Comparison of ENCODE assay signal across 33 cellular contexts in genomic region chr2:127840893-127841292, GRCh38. TPM values are rescaled to one million over a fixed set of nuclear protein-coding genes. Genes with fewer than 3 reads are reported as not detected.
DNase-seq lines count a peak whose midpoint lies in the region; FAIRE-seq and TF ChIP-seq lines count a peak whose summit lies in the region.
"Had no signal": no experiment of that assay in that cellular context is flagged by ENCODE, and none has a peak within 500 bp of the region (broad histone marks: within the 10 kb centered on the region; RNA-seq: fewer than 3 reads in every experiment).

No MANE protein-coding gene starts in this region.

- DNase-seq in urothelium cell line (ENCODE audit: low spot score) (no peak), neural progenitor cell (ENCODE audit: low spot score) (no peak), NCI-H748 (lab: John Stamatoyannopoulos, UW; ENCODE audit: unreplicated experiment) (no peak)
- DNase-seq: 8988T; ACHN; AML-193; BE2C; C1 segment of cervical spinal cord; Caco-2; Calu3; CD4-positive, alpha-beta memory T cell; CD4-positive, alpha-beta T cell; CD4-positive, CD25-positive, alpha-beta regulatory T cell; CD8-positive, alpha-beta memory T cell; CD8-positive, alpha-beta T cell; COR-L47; DMS 273 treated with DMSO at 0.1 percent for 48 hours; DMS153; DMS53; DMS79; DMS79 treated with DMSO at 0.1 percent for 48 hours; DND-41; EL had no signal

- POLR2A ChIA-PET in HEK293 (lab: Yijun Ruan, JAX): no interaction called here

- H3K27ac Mint-ChIP-seq in neural progenitor cell: no peak overlapping the region
- H3K27ac Mint-ChIP-seq: B cell; CD14-positive monocyte; CD4-positive, alpha-beta memory T cell; CD4-positive, alpha-beta T cell; CD4-positive, CD25-positive, alpha-beta regulatory T cell; CD8-positive, alpha-beta T cell had no signal

- H3K27ac ChIP-seq in HEK293 (ENCODE audit: extremely low read depth, low read depth, low read length) (no peak overlapping the region), neural progenitor cell (no peak overlapping the region)
- H3K27ac ChIP-seq: 22Rv1; A549; BLaER1; BLaER1 treated with 17β-estradiol and CSF1 and Interleukin-3, amounts not matched to agents 10 nM and 100 nM; C4-2B had no signal

- H3K9me3 Mint-ChIP-seq in neural progenitor cell: peaks cover 3% of the 10 kb centered on the region
- H3K9me3 Mint-ChIP-seq: CD14-positive monocyte; CD4-positive, alpha-beta T cell; CD4-positive, CD25-positive, alpha-beta regulatory T cell; CD8-positive, alpha-beta T cell had no signal

- TF ChIP-seq CTCF in HEK293 (tag by site-specific recombination; IDR thresholded peaks at IDR 0.05) (no peak), neural progenitor cell (IDR thresholded peaks at IDR 0.05) (no peak)

- no peak overlapping the region for H3K4me2 ChIP-seq in neural progenitor cell
- H3K4me2 ChIP-seq: A549; BLaER1; BLaER1 treated with 17β-estradiol and CSF1 and Interleukin-3, amounts not matched to agents 10 nM and 100 nM had no signal

- no peak overlapping the region for H3K4me3 Mint-ChIP-seq in neural progenitor cell
- H3K4me3 Mint-ChIP-seq: B cell; CD14-positive monocyte; CD4-positive, alpha-beta memory T cell; CD4-positive, alpha-beta T cell; CD4-positive, CD25-positive, alpha-beta regulatory T cell; CD8-positive, alpha-beta memory T cell; CD8-positive, alpha-beta T cell had no signal

- H3K36me3 ChIP-seq in HEK293 (ENCODE audit: control insufficient read depth in 2 of 2, insufficient read depth in 1 of 2, low read length in 2 of 2) (peaks cover 15% of the 10 kb centered on the region in 2 experiments; a peak in 2 of 3 replicates), neural progenitor cell (no peaks in the 10 kb centered on the region)
- H3K36me3 ChIP-seq: BE2C had no signal

- H3F3A ChIP-seq in neural progenitor cell (ENCODE audit: low read depth): peaks cover 5% of the 10 kb centered on the region

- H4K20me1 ChIP-seq in neural progenitor cell (ENCODE audit: low read depth): no peaks in the 10 kb centered on the region

- H3K27me3 ChIP-seq in neural progenitor cell: no peaks in the 10 kb centered on the region
- H3K27me3 ChIP-seq: BE2C; BLaER1; BLaER1 treated with 17β-estradiol and CSF1 and Interleukin-3, amounts not matched to agents 10 nM and 100 nM had no signal

- H3K4me1 ChIP-seq in HEK293 (ENCODE audit: control insufficient read depth, insufficient read depth, low read length) (no peaks in the 10 kb centered on the region), neural progenitor cell (no peaks in the 10 kb centered on the region)
- H3K4me1 ChIP-seq: A549; BE2C; BLaER1; BLaER1 treated with 17β-estradiol and CSF1 and Interleukin-3, amounts not matched to agents 10 nM and 100 nM; Caco-2 had no signal

- H3K36me3 Mint-ChIP-seq in neural progenitor cell: peaks cover 11% of the 10 kb centered on the region

- H3K27me3 Mint-ChIP-seq in neural progenitor cell (ENCODE audit: insufficient read depth, low read depth): peaks cover 3% of the 10 kb centered on the region
- H3K27me3 Mint-ChIP-seq: B cell; CD4-positive, alpha-beta memory T cell; CD4-positive, alpha-beta T cell; CD8-positive, alpha-beta memory T cell had no signal

- H3K4me1 Mint-ChIP-seq in neural progenitor cell: no peaks in the 10 kb centered on the region
- H3K4me1 Mint-ChIP-seq: B cell, CD14-positive monocyte had no signal

- peak; percentile 79 for FAIRE-seq in urothelium cell line (lab: Jason Lieb, UNC)
- FAIRE-seq: A204.1, A549, D721Med had no signal

- H2AFZ ChIP-seq in neural progenitor cell (replicated peaks): no peak overlapping the region

- H3K9me3 ChIP-seq in HEK293 (ENCODE audit: control insufficient read depth, insufficient read depth, low read depth, low read length): no peaks in the 10 kb centered on the region
- no peaks in the 10 kb centered on the region for H3K9me3 ChIP-seq in neural progenitor cell (ENCODE audit: low read depth)
- H3K9me3 ChIP-seq: A549; BE2C; BLaER1; BLaER1 treated with 17β-estradiol and CSF1 and Interleukin-3, amounts not matched to agents 10 nM and 100 nM; Caco-2 had no signal

- H3K4me3 ChIP-seq in HEK293 (ENCODE audit: low read depth, low read length): no peak overlapping the region
- H3K4me3 ChIP-seq in neural progenitor cell: no peak overlapping the region
- H3K4me3 ChIP-seq: A549; BLaER1; BLaER1 treated with 17β-estradiol and CSF1 and Interleukin-3, amounts not matched to agents 10 nM and 100 nM had no signal

- H3K79me2 ChIP-seq in neural progenitor cell (ENCODE audit: low read depth): no peaks in the 10 kb centered on the region

- CTCF ChIA-PET in HEK293 (lab: Yijun Ruan, JAX): no interaction called here

- H3K9ac ChIP-seq in neural progenitor cell: no peak overlapping the region
- H3K9ac ChIP-seq: BLaER1; BLaER1 treated with 17β-estradiol and CSF1 and Interleukin-3, amounts not matched to agents 10 nM and 100 nM had no signal

TF ChIP-seq in HEK293, 187 proteins besides CTCF, POLR2A, EP300 and RAD21:
- TF ChIP-seq PRDM1 (tag by site-specific recombination; IDR thresholded peaks at IDR 0.05) (peak; percentile 64), SALL2 (tag by site-specific recombination; IDR thresholded peaks at IDR 0.05; ENCODE audit: borderline replicate concordance) (no peak), ZNF366 (tag by site-specific recombination; conservative IDR thresholded peaks at IDR 0.05) (peak; percentile 53), ZSCAN16 (tag by site-specific recombination; IDR thresholded peaks at IDR 0.05) (no peak), ELK4 (IDR thresholded peaks at IDR 0.05; ENCODE audit: borderline replicate concordance, low read depth, low read length) (no peak), ZFP69B (tag by site-specific recombination; IDR thresholded peaks at IDR 0.05) (no peak), ZBTB8A (tag by site-specific recombination; IDR thresholded peaks at IDR 0.05) (no peak), REPIN1 (tag by site-specific recombination; IDR thresholded peaks at IDR 0.05; ENCODE audit: low read depth) (no peak)

RNA-seq across cellular contexts. Expression of gene POLR2D, which starts 17.1 kb away (rescaled TPM):
- total RNA-seq in neural progenitor cell (ENCODE audit: low replicate concordance): 32.2 and 33.7 TPM in 2 replicates

RNA-seq across cellular contexts. Expression of gene WDR33, which starts 29.9 kb away (rescaled TPM):
- total RNA-seq in neural progenitor cell (ENCODE audit: low replicate concordance): 43.7 and 83.4 TPM in 2 replicates

RNA-seq across cellular contexts. Expression of gene AMMECR1L, which starts 44.9 kb away (rescaled TPM):
- total RNA-seq in neural progenitor cell (ENCODE audit: low replicate concordance): 19.0 and 21.0 TPM in 2 replicates
